In the genomic region with DNA sequence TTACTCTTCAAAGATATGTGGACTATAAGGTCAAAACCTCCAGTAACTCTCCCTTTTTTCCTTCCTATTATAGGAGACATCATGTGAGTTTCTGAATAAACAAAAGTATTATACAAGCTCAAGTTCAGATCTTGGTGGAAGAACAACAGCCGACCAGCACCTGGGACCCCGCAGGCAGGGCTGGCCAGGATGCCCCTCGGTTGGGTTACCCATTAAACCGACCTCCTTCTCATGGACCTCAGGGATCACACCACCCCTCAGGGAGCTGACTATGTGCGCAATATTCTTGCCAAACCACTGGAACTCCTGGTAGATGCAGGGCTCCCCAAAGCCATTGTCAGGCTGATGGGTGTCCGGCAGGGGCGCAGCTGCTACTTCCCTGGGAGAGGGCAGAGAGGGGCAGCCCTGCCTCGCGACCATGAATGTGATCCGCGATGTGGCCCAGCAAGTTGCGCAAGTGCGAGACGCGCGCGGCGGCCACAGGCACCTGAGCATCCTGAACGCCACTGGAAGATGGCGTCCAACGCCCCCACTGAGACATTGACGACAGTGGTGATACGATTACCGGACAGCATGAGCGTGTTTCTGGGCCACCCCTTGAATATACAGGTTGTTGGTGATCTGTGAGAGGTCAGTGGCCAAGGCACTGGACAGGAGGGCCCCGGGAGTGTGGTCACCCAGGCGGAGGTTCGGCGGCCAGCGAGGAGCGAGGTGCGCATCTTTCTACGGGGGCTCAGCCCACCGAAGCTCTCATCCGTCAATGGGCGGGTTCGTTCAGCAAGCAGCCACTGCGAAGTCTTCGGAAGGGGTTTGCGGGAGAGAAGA, we compare ENCODE assay signal across 26 cellular contexts.
"Had no signal": no experiment of that assay in that cellular context is flagged by ENCODE, and none has a peak within 500 bp of the region (broad histone marks: within the 10 kb centered on the region; RNA-seq: fewer than 3 reads in every experiment).

No MANE protein-coding gene starts in this region.

- H3K36me3 ChIP-seq: esophagus squamous epithelium, heart right ventricle, lower lobe of right lung, suprapubic skin, thyroid gland had no signal

- FAIRE-seq: endometrium had no signal

- DNase-seq: cortex of kidney; effector memory CD8-positive, alpha-beta T cell; erythroblast; esophagus squamous epithelium; foreskin melanocyte; glutamatergic neuron; heart right ventricle; hippocampal formation; immature natural killer cell; islet precursor cell; left ventricle myocardium superior; lower lobe of right lung; natural killer cell; stimulated activated CD4-positive, alpha-beta T cell treated with anti-CD3 and anti-CD28 coated beads, Interleukin-12 subunit alpha, Interleukin-12 subunit beta, amount 100 ng/mL, for 4 hours; stimulated activated CD4-positive, alpha-beta T cell treated with anti-CD3 and anti-CD28 coated beads, Interleukin-1b, Interleukin-23, amount 100 ng/mL, for 48 hours; stimulated activated CD4-positive, alpha-beta T cell treated with anti-CD3 and anti-CD28 coated beads, Interleukin-4, amount 100 ng/mL, for 1 hour; stimulated activated CD8-positive, alpha-beta memory T cell treated with anti-CD3 and anti-CD28 coated beads, Interleukin-4, amount 100 ng/mL, for 48 hours; stimulated activated naive CD4-positive, alpha-beta T cell; stimulated activated naive CD8-positive, alpha-beta T cell treated with anti-CD3 and anti-CD28 coated beads, Interleukin-15, amount 100 ng/mL, for 72 hours; thyroid gland; trophoblast cell had no signal

- H3K9me3 ChIP-seq: esophagus squamous epithelium, heart right ventricle, lower lobe of right lung, suprapubic skin, thyroid gland had no signal

- H3K4me1 ChIP-seq: esophagus squamous epithelium, lower lobe of right lung, parathyroid adenoma, suprapubic skin had no signal

- H3K4me3 ChIP-seq: esophagus squamous epithelium, heart right ventricle, lower lobe of right lung, smooth muscle cell, suprapubic skin, thyroid gland had no signal

- H2AFZ ChIP-seq: parathyroid adenoma had no signal

- H3K9ac ChIP-seq: parathyroid adenoma had no signal

- H3K27me3 ChIP-seq: esophagus squamous epithelium, heart right ventricle, suprapubic skin, thyroid gland had no signal

- H3K79me2 ChIP-seq: parathyroid adenoma had no signal

- H3K27ac ChIP-seq: esophagus squamous epithelium, heart right ventricle, lower lobe of right lung, parathyroid adenoma, suprapubic skin, thyroid gland had no signal

- H3K4me2 ChIP-seq: smooth muscle cell had no signal

- ATAC-seq: effector memory CD8-positive, alpha-beta T cell; heart right ventricle; left ventricle myocardium superior; lower lobe of right lung; natural killer cell; sciatic nerve; stimulated activated naive CD8-positive, alpha-beta T cell treated with anti-CD3 and anti-CD28 coated beads, Interleukin-15, amount 100 ng/mL, for 72 hours had no signal
